ENCODE assay signal across 18 cellular contexts in genomic region chr5:15261279-15261668, GRCh38.
"Had no signal": no experiment of that assay in that cellular context is flagged by ENCODE, and none has a peak within 500 bp of the region (broad histone marks: within the 10 kb centered on the region; RNA-seq: fewer than 3 reads in every experiment).

No MANE protein-coding gene starts in this region.

- H3K27me3 ChIP-seq: breast epithelium, upper lobe of left lung had no signal

- H3K27me3 Mint-ChIP-seq: activated CD4-positive, alpha-beta memory T cell treated with anti-CD3 and anti-CD28 coated beads, Interleukin-2, amount 10 ng/mL, durations not matched to agents 7 days and 5 days; activated CD4-positive, alpha-beta T cell treated with anti-CD3 and anti-CD28 coated beads for 36 hours; activated naive CD8-positive, alpha-beta T cell; T-helper 17 cell had no signal

- H3K9me3 ChIP-seq: breast epithelium, upper lobe of left lung had no signal

- H3K27ac Mint-ChIP-seq: activated CD4-positive, alpha-beta memory T cell treated with anti-CD3 and anti-CD28 coated beads, Interleukin-2, amount 10 ng/mL, durations not matched to agents 7 days and 5 days; activated CD4-positive, alpha-beta T cell treated with anti-CD3 and anti-CD28 coated beads for 36 hours; activated naive CD8-positive, alpha-beta T cell; T-helper 17 cell had no signal

- DNase-seq: activated CD4-positive, alpha-beta memory T cell treated with anti-CD3 and anti-CD28 coated beads, Interleukin-2, amount 10 ng/mL, durations not matched to agents 7 days and 5 days; activated CD4-positive, alpha-beta T cell treated with anti-CD3 and anti-CD28 coated beads for 36 hours; activated CD8-positive, alpha-beta memory T cell treated with anti-CD3 and anti-CD28 coated beads, Interleukin-2, amount 50 U/mL, for 4 hours; activated gamma-delta T cell; activated T-cell treated with anti-CD3 and anti-CD28 coated beads, Interleukin-2, amount 50 U/mL, for 48 hours; amygdala; dermis blood vessel endothelial cell; kidney; small intestine; stimulated activated CD4-positive, alpha-beta T cell treated with anti-CD3 and anti-CD28 coated beads, Interleukin-4, amount 100 ng/mL, for 24 hours; stimulated activated naive CD4-positive, alpha-beta T cell; substantia nigra; T-helper 17 cell; upper lobe of left lung had no signal

- H3K36me3 ChIP-seq: breast epithelium, upper lobe of left lung had no signal

- H3K9ac ChIP-seq: parathyroid adenoma had no signal

- H3K27ac ChIP-seq: breast epithelium, epithelial cell of prostate, parathyroid adenoma, upper lobe of left lung had no signal

- H3K4me1 ChIP-seq: breast epithelium, parathyroid adenoma had no signal

- H3K4me3 Mint-ChIP-seq: activated CD4-positive, alpha-beta memory T cell treated with anti-CD3 and anti-CD28 coated beads, Interleukin-2, amount 10 ng/mL, durations not matched to agents 7 days and 5 days; activated CD4-positive, alpha-beta T cell treated with anti-CD3 and anti-CD28 coated beads for 36 hours; activated naive CD8-positive, alpha-beta T cell; T-helper 17 cell had no signal

- H3K9me3 Mint-ChIP-seq: activated CD4-positive, alpha-beta memory T cell treated with anti-CD3 and anti-CD28 coated beads, Interleukin-2, amount 10 ng/mL, durations not matched to agents 7 days and 5 days had no signal

- H3K4me3 ChIP-seq: breast epithelium, upper lobe of left lung had no signal

- H2AFZ ChIP-seq: parathyroid adenoma had no signal

- H3K4me1 Mint-ChIP-seq: activated CD4-positive, alpha-beta memory T cell treated with anti-CD3 and anti-CD28 coated beads, Interleukin-2, amount 10 ng/mL, durations not matched to agents 7 days and 5 days; activated CD4-positive, alpha-beta T cell treated with anti-CD3 and anti-CD28 coated beads for 36 hours; T-helper 17 cell had no signal

- ATAC-seq: activated CD4-positive, alpha-beta T cell treated with anti-CD3 and anti-CD28 coated beads for 36 hours; T-helper 17 cell had no signal

- H3K36me3 Mint-ChIP-seq: activated naive CD8-positive, alpha-beta T cell had no signal

- H3K79me2 ChIP-seq: parathyroid adenoma had no signal
